8 cellular contexts compared by ENCODE assay signal in the genomic region with DNA sequence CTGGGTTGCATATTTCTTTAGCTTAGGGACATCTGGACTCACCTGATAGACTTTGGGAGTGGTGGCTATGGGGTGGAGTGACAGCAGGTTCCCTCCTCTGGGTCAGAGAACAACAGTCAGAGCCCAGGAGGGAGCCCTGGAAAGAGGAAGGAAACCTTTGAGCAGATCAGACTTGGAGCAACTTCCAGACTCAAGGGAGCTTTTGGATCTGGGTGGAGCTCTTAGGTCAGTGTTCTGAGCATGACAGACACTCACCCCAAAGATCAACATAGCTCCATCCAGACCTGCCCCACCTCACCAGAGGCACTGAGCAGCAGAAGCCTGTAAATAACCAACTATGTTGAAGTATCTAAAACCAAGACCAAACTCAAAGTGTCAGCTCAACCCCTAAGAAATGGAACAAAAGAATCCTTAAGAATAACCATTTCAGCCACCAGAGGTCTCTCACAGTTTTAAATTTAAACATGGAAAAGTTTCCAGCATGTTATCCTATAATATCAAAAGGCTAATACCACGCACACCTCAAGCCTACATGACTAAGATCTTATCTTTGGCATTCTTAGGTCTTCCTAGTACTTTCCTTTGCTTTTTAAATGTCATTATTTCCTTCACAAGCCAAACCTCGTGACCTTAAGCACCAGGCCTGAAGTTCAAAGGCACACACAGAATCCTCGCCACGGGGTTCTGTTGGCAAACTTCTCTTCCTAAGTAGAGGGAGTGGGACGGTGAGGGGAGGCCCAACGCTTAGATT. TPM values are rescaled to one million over a fixed set of nuclear protein-coding genes. Genes with fewer than 3 reads are reported as not detected.
DNase-seq lines count a peak whose midpoint lies in the region; ATAC-seq, FAIRE-seq and TF ChIP-seq lines count a peak whose summit lies in the region.

No MANE protein-coding gene starts in this region.

- POLR2A ChIA-PET in A549 (lab: Yijun Ruan, JAX) = interaction anchor here (1.0 to 3.3 kb wide), 3 partner anchors 10 to 100 kb away, joined by 3 to 22 read pairs (median 5); a partner anchor contains a TSS

- peak; percentile 71 to 78 for TF ChIP-seq RAD21 in A549 (conservative IDR thresholded peaks at IDR 0.05 in 1 of 2, IDR thresholded peaks at IDR 0.05 in 1 of 2)

- TF ChIP-seq POLR2A in A549 (IDR thresholded peaks at IDR 0.05; ENCODE audit: low read length) = no peak

- peak; percentile 65 for TF ChIP-seq CTCF in A549 (IDR thresholded peaks at IDR 0.05)
- TF ChIP-seq CTCF in colonic mucosa (IDR thresholded peaks at IDR 0.05) = no peak
- TF ChIP-seq CTCF in mucosa of descending colon (IDR thresholded peaks at IDR 0.05) = no peak

- H3K9ac ChIP-seq in colonic mucosa (ENCODE audit: low read depth in 2 of 2, low read length in 2 of 2) = no peak overlapping the region

- peak overlapping the region; percentile 54 for H3K4me2 ChIP-seq in A549

- FAIRE-seq in A549 (lab: Jason Lieb, UNC) = peak; percentile 23

- intact Hi-C loops in colonic mucosa (cut with DNase I) (no loop called here), mucosa of descending colon (cut with DNase I, micrococcal nuclease) (loop anchor here in 1 of 2 donors (5.0 kb wide), 1 partner anchor 41 kb away; no protein-coding TSS in a partner anchor)

- TF ChIP-seq EP300 in A549 (IDR thresholded peaks at IDR 0.05) = no peak

- H3K4me3 ChIP-seq in A549 (no peak overlapping the region), colonic mucosa (no peak overlapping the region), mucosa of descending colon (no peak overlapping the region)

- CTCF ChIA-PET in A549 (lab: Yijun Ruan, JAX) = interaction anchor here (0.6 to 13.7 kb wide), 42 partner anchors 9 to 208 kb away, joined by 3 to 205 read pairs (median 5); a partner anchor contains a TSS

- H3K9me3 ChIP-seq in A549 (no peaks in the 10 kb centered on the region), colonic mucosa (no peaks in the 10 kb centered on the region), mucosa of descending colon (no peaks in the 10 kb centered on the region)

- H3K27ac ChIP-seq in A549 (peak overlapping the region; percentile 76 to 85), colonic mucosa (peak overlapping the region; percentile 11)

- H3K36me3 ChIP-seq in colonic mucosa (no peaks in the 10 kb centered on the region), mucosa of descending colon (ENCODE audit: low read depth) (no peaks in the 10 kb centered on the region)

- ATAC-seq in A549 (peak; percentile 62 to 65), mucosa of descending colon (peak; percentile 85), GM21447 (IDR thresholded peaks at IDR 0.05; ENCODE audit: unreplicated experiment) (no peak), HG03196 (IDR thresholded peaks at IDR 0.05; ENCODE audit: unreplicated experiment) (no peak)

- peaks cover 58% of the 10 kb centered on the region for H3K4me1 ChIP-seq in A549
- H3K4me1 ChIP-seq in colonic mucosa = peaks cover 2% of the 10 kb centered on the region
- H3K4me1 ChIP-seq in mucosa of descending colon (ENCODE audit: low read depth) = peaks cover 10% of the 10 kb centered on the region

- DNase-seq in A549 (ENCODE audit: low read depth in 1 of 2, low spot score in 1 of 2) (peak in 1 of 2 experiments; percentile 66), LHCN-M2 (ENCODE audit: low read depth) (peak; percentile 56), colonic mucosa (peak; percentile 41), mucosa of descending colon (peak in 1 of 3 donors; percentile 34), NCI-H748 (lab: John Stamatoyannopoulos, UW; ENCODE audit: unreplicated experiment) (no peak), retina (no peak)

- WGBS in A549 (ENCODE audit: missing lambda C conversion rate) = 46% methylated on average over 6 of the region's 6 CpGs

- H3K27me3 ChIP-seq in colonic mucosa = no peaks in the 10 kb centered on the region

TF ChIP-seq in A549, 52 proteins besides CTCF, POLR2A, EP300 and RAD21:
- TF ChIP-seq JUN (IDR thresholded peaks at IDR 0.05) = 0 out of 5 replicates have a peak, but pooled peaks of 1 of the 2 experiments have one; percentile 19
- peak; percentile 62 for TF ChIP-seq GATA3 (IDR thresholded peaks at IDR 0.05; ENCODE audit: borderline replicate concordance)
- TF ChIP-seq ZC3H11A (IDR thresholded peaks at IDR 0.05) = no peak
- TF ChIP-seq SMC3 (IDR thresholded peaks at IDR 0.05) = peak; percentile 86

RNA-seq across cellular contexts. Expression of a gene that starts 56.4 kb away (rescaled TPM):
- 54.2 and 64.4 TPM in 2 replicates for polyA plus RNA-seq in A549 (2011; rRNA removed)
- 31.4 and 35.8 TPM in 2 replicates for polyA plus RNA-seq in A549 (2012; cell fraction: cytosol; rRNA removed)
- polyA plus RNA-seq in A549 (2012; cell fraction: nucleus; rRNA removed) = 18.6 and 34.3 TPM in 2 replicates
- 53.0 to 61.8 TPM (median 53.1 TPM) in 3 replicates for polyA plus RNA-seq in A549 (2017; fragmentation: RNase III; extraction: RNeasy Plus Mini Kit Qiagen cat#74134 plus additional on column Dnase treatment)
- polyA minus RNA-seq in A549 (2011; rRNA and poly(A)+ RNA removed) = 48.8 and 63.8 TPM in 2 replicates
- 31.7 and 39.3 TPM in 2 replicates for total RNA-seq in LHCN-M2 (2014; rRNA removed)
- polyA plus RNA-seq in LHCN-M2 (2012) = 20.7 TPM
- 10 to 100 TPM; 23.4 to 37.7 TPM for total RNA-seq in colonic mucosa
- total RNA-seq in mucosa of descending colon = 10 to 100 TPM; 22.6 to 25.7 (median 23.6) TPM

Comparison
In these comparisons a context has a peak if more than half of its experiments do, and no peak if none do; other contexts are left out.
1. ATAC-seq: peak in A549 (2 of 2) and mucosa of descending colon (single experiment); none in GM21447 (single experiment) and HG03196 (single experiment).
2. DNase-seq: peak in LHCN-M2 (single experiment) and colonic mucosa (single experiment); none in NCI-H748 (single experiment) and retina (single experiment).